8 cellular contexts compared by ENCODE assay signal in genomic region chr1:23553896-23554480, GRCh38. TPM values are rescaled to one million over a fixed set of nuclear protein-coding genes. Genes with fewer than 3 reads are reported as not detected.
DNase-seq lines count a peak whose midpoint lies in the region; ATAC-seq, FAIRE-seq and TF ChIP-seq lines count a peak whose summit lies in the region.

No MANE protein-coding gene starts in this region.

- no peak for TF ChIP-seq EP300 in GM12878 (IDR thresholded peaks at IDR 0.05; ENCODE audit: borderline replicate concordance in 1 of 2, control insufficient read depth in 1 of 2, low read depth in 2 of 2, low read length in 2 of 2)

- peak overlapping the region; percentile 14 for H2AK5ac ChIP-seq in mesenchymal stem cell (ENCODE audit: low read length, severe bottlenecking)

- H2BK12ac ChIP-seq in mesenchymal stem cell (ENCODE audit: low read length in 2 of 2), result peak overlapping the region; percentile 81 to 95

- peaks cover 16% of the 10 kb centered on the region for H3K79me2 ChIP-seq in GM12878 (ENCODE audit: control insufficient read depth, insufficient read depth, low read length)

- peak overlapping the region; percentile 96 for H3K18ac ChIP-seq in mesenchymal stem cell (ENCODE audit: low read depth in 1 of 2, low read length in 2 of 2)

- peak in 1 of 5 donors; percentile 46 for DNase-seq in heart left ventricle
- DNase-seq in Right ventricle myocardium superior, result no peak
- DNase-seq in GM12878 (ENCODE audit: low read depth, low spot score), result no peak
- no peak for DNase-seq in mesenchymal stem cell
- DNase-seq in aorta, result no peak
- DNase-seq in OCI-M1 (lab: John Stamatoyannopoulos, UW), result no peak
- no peak for DNase-seq in RKO (ENCODE audit: low spot score)

- H4K91ac ChIP-seq in mesenchymal stem cell (ENCODE audit: low read length), result peak overlapping the region; percentile 70

- peak overlapping the region; percentile 83 to 97 (median 94) for H3K27ac ChIP-seq in heart left ventricle
- peak overlapping the region; percentile 89 for H3K27ac ChIP-seq in GM12878 (ENCODE audit: control insufficient read depth, insufficient read depth)
- peak overlapping the region; percentile 39 for H3K27ac ChIP-seq in mesenchymal stem cell (ENCODE audit: low read length, poor library complexity, severe bottlenecking)
- H3K27ac ChIP-seq in aorta (ENCODE audit: low read depth in 1 of 2, low read length in 2 of 2), result peak overlapping the region; percentile 72 to 98

- no peaks in the 10 kb centered on the region for H4K20me1 ChIP-seq in GM12878 (ENCODE audit: control insufficient read depth, insufficient read depth)

- H2BK5ac ChIP-seq in mesenchymal stem cell (ENCODE audit: low read depth, low read length, poor library complexity, severe bottlenecking), result peak overlapping the region; percentile 22

- TF ChIP-seq CTCF in heart left ventricle (IDR thresholded peaks at IDR 0.05) (no peak), GM12878 (IDR thresholded peaks at IDR 0.05 in 2 of 3, conservative IDR thresholded peaks at IDR 0.05 in 1 of 3; ENCODE audit: control insufficient read depth in 2 of 3, extremely low read depth in 1 of 3, insufficient read depth in 1 of 3, low read depth in 3 of 3, low read length in 3 of 3) (no peak)

- H3K4me2 ChIP-seq in GM12878 (ENCODE audit: control insufficient read depth, insufficient read depth) (peak overlapping the region; percentile 86), mesenchymal stem cell (ENCODE audit: low read length, poor library complexity, severe bottlenecking) (peak overlapping the region; percentile 83)

- CTCF ChIA-PET in GM12878 (lab: Yijun Ruan, JAX), result interaction anchor here (1.4 to 24.4 kb wide), 7 partner anchors 9 to 79 kb away, joined by 3 to 959 read pairs (median 24); no protein-coding TSS in a partner anchor

- peak overlapping the region; percentile 53 to 88 for H3K4ac ChIP-seq in mesenchymal stem cell (ENCODE audit: low read depth in 1 of 2, low read length in 2 of 2)

- WGBS in heart left ventricle, 4 donors, result 49 to 52% (median 49%) methylated on average over 22 of the region's 22 CpGs
- 30% methylated on average over 22 of the region's 22 CpGs for WGBS in GM12878 (ENCODE audit: insufficient coverage, insufficient replicate concordance, low lambda C conversion rate, missing lambda C conversion rate)
- WGBS in mesenchymal stem cell, result 22% methylated on average over 21 of the region's 22 CpGs
- 62 to 64% methylated on average over 22 of the region's 22 CpGs for WGBS in aorta, 2 donors

- POLR2A ChIA-PET in GM12878 (lab: Charles Lee), result interaction anchor here (0.6 to 9.2 kb wide), 19 partner anchors 10 to 190 kb away, joined by 3 to 206 read pairs (median 5); partner anchors contain the start of gene ELOA

- intact Hi-C loops in heart left ventricle (cut with DNase I) (loop anchor here in 1 of 10 donors (10.0 kb wide), 1 partner anchor 201 kb away; no protein-coding TSS in a partner anchor), Right ventricle myocardium superior (cut with DNase I) (no loop called here), GM12878 (cut with micrococcal nuclease; ENCODE audit: unreplicated experiment) (loop anchor here (2.0 kb wide), 1 partner anchor 77 kb away; no protein-coding TSS in a partner anchor), aorta (cut with DNase I) (no loop called here)

- H4K8ac ChIP-seq in mesenchymal stem cell (ENCODE audit: low read length), result peak overlapping the region; percentile 89

- H3K9ac ChIP-seq in GM12878 (ENCODE audit: control insufficient read depth, insufficient read depth, low read length) (peak overlapping the region; percentile 75), mesenchymal stem cell (ENCODE audit: low read length) (peak overlapping the region; percentile 51)

- TF ChIP-seq POLR2A in heart left ventricle (IDR thresholded peaks at IDR 0.05) (no peak), GM12878 (IDR thresholded peaks at IDR 0.05; ENCODE audit: low read depth, low read length) (no peak), GM18505 (IDR thresholded peaks at IDR 0.05; ENCODE audit: borderline replicate concordance, extremely low read depth, insufficient read depth, insufficient read length) (no peak)

- SMC1A ChIA-PET in GM12878 (lab: Charles Lee; ENCODE audit: uncharacterized antibody, unreplicated experiment), result interaction anchor here (0.9 to 17.8 kb wide), 9 partner anchors 8 to 80 kb away, joined by 3 to 584 read pairs (median 19); no protein-coding TSS in a partner anchor

- no peak for TF ChIP-seq RAD21 in GM12878 (IDR thresholded peaks at IDR 0.05; ENCODE audit: insufficient read depth, low read depth, low read length)

- in situ Hi-C loops in GM12878 (cut with MboI), result no loop called here

- no peaks in the 10 kb centered on the region for H3K9me3 ChIP-seq in heart left ventricle
- H3K9me3 ChIP-seq in GM12878 (replicated peaks; ENCODE audit: control insufficient read depth, insufficient read depth, low read length), result no peaks in the 10 kb centered on the region
- no peaks in the 10 kb centered on the region for H3K9me3 ChIP-seq in mesenchymal stem cell (ENCODE audit: control insufficient read depth, low read length)
- no peaks in the 10 kb centered on the region for H3K9me3 ChIP-seq in aorta (ENCODE audit: control insufficient read depth, low read length)

- RAD21 ChIA-PET in GM12878 (lab: Charles Lee; ENCODE audit: unreplicated experiment), result interaction anchor here (0.6 to 21.6 kb wide), 14 partner anchors 9 to 145 kb away, joined by 3 to 561 read pairs (median 7); partner anchors contain the start of gene RPL11

- peak overlapping the region; percentile 72 for H2AFZ ChIP-seq in GM12878 (ENCODE audit: control insufficient read depth, low read depth, low read length)
- H2AFZ ChIP-seq in mesenchymal stem cell (ENCODE audit: low read depth, low read length), result peak overlapping the region; percentile 36

- H3K27me3 ChIP-seq in heart left ventricle (peaks cover 0 to 9% (median 0%) of the 10 kb centered on the region in 9 donors), GM12878 (replicated peaks in 1 of 2; ENCODE audit: control insufficient read depth in 2 of 2, insufficient read depth in 2 of 2, low read length in 1 of 2) (no peaks in the 10 kb centered on the region), mesenchymal stem cell (ENCODE audit: control insufficient read depth in 1 of 2, insufficient read depth in 1 of 2, low read length in 2 of 2) (peaks cover 0 to 29% of the 10 kb centered on the region in 2 experiments), aorta (ENCODE audit: control insufficient read depth in 1 of 2, insufficient read depth in 2 of 2, low read length in 1 of 2) (no peaks in the 10 kb centered on the region)

- peak overlapping the region; percentile 98 for H2BK120ac ChIP-seq in mesenchymal stem cell (ENCODE audit: low read depth, low read length)

- peak overlapping the region; percentile 87 for H2BK15ac ChIP-seq in mesenchymal stem cell (ENCODE audit: low read depth, poor library complexity, severe bottlenecking)

- no peak for ATAC-seq in heart left ventricle
- no peak for ATAC-seq in Right ventricle myocardium superior (ENCODE audit: poor library complexity)
- ATAC-seq in GM12878, result peak; percentile 9
- no peak for ATAC-seq in aorta (ENCODE audit: low FRiP score)
- ATAC-seq in GM18505 (IDR thresholded peaks at IDR 0.05; ENCODE audit: unreplicated experiment), result no peak

- peaks cover 3% of the 10 kb centered on the region for H3K79me1 ChIP-seq in mesenchymal stem cell (replicated peaks; ENCODE audit: low read length, poor library complexity, severe bottlenecking)

- no peak for FAIRE-seq in GM12878 (lab: Jason Lieb, UNC)

- H3K4me3 ChIP-seq in heart left ventricle (peak overlapping the region in 11 of 12 donors; percentile 33 to 92 (median 80)), GM12878 (peak overlapping the region; percentile 62), mesenchymal stem cell (ENCODE audit: insufficient read depth in 1 of 2, low read depth in 1 of 2, low read length in 2 of 2) (peak overlapping the region; percentile 52 to 60), aorta (ENCODE audit: low read length in 2 of 2) (peak overlapping the region in 1 of 2 donors; percentile 15)

- peak overlapping the region in 1 of 2 experiments; percentile 10 for H3K23ac ChIP-seq in mesenchymal stem cell (ENCODE audit: low read length in 2 of 2)

- peaks cover 0 to 25% (median 14%) of the 10 kb centered on the region in 9 donors for H3K36me3 ChIP-seq in heart left ventricle
- no peaks in the 10 kb centered on the region for H3K36me3 ChIP-seq in GM12878 (ENCODE audit: control insufficient read depth in 2 of 2, insufficient read depth in 2 of 2, low read length in 1 of 2)
- H3K36me3 ChIP-seq in mesenchymal stem cell (ENCODE audit: control insufficient read depth in 1 of 2, insufficient read depth in 2 of 2, low read depth in 1 of 2, low read length in 2 of 2), result no peaks in the 10 kb centered on the region
- H3K36me3 ChIP-seq in aorta (ENCODE audit: control insufficient read depth in 1 of 2, insufficient read depth in 2 of 2, low read length in 1 of 2), result no peaks in the 10 kb centered on the region

- BruUV-seq in GM12878 (replicated peaks; lab: Mats Ljungman, UMichigan), result no TSS peak

- H3K14ac ChIP-seq in mesenchymal stem cell (ENCODE audit: low read length in 2 of 2), result peak overlapping the region in 1 of 2 experiments; percentile 86

- H3K4me1 ChIP-seq in heart left ventricle (peaks cover 0 to 54% (median 34%) of the 10 kb centered on the region in 12 donors), GM12878 (ENCODE audit: control insufficient read depth, insufficient read depth, low read length) (peaks cover 38% of the 10 kb centered on the region), mesenchymal stem cell (ENCODE audit: control insufficient read depth, insufficient read depth, low read depth, low read length) (peaks cover 30% of the 10 kb centered on the region), aorta (ENCODE audit: control insufficient read depth in 1 of 2, insufficient read depth in 2 of 2, low read length in 2 of 2) (no peaks in the 10 kb centered on the region)

RNA-seq across cellular contexts. Expression of gene ID3, which starts 5.3 kb away (rescaled TPM):
- total RNA-seq in heart left ventricle (100 to 1,000 TPM in 3 of 9 donors, 10 to 100 TPM in 6; 57.5 to 185 (median 91.0) TPM), Right ventricle myocardium superior (73.0 TPM), GM12878 (2014; rRNA removed) (403 and 449 TPM in 2 replicates), GM12878 (2014; rRNA removed; fragmentation: Illumina TruSeq; extraction: Trizol) (129 and 136 TPM in 2 replicates), GM12878 (2021) (278 and 285 TPM in 2 replicates), aorta (100 to 1,000 TPM; 368 to 390 TPM)
- polyA plus RNA-seq in heart left ventricle (100 to 1,000 TPM in 1 of 2 donors, 10 to 100 TPM in 1; 55.3 to 153 TPM), GM12878 (2011; rRNA removed) (33.6 and 44.0 TPM in 2 replicates), GM12878 (2014; fragmentation: Illumina TruSeq; extraction: Trizol) (44.0 and 122 TPM in 2 replicates), GM12878 (2014; fragmentation: Nextera tagmentation; extraction: Ambion mirVana) (100 to 1,000 TPM in 1 of 2 experiments, 10 to 100 TPM in 1; 42.7 to 104 TPM), GM12878 (2014; rRNA removed) (389 and 394 TPM in 2 replicates), GM12878 (2016; fragmentation: Nextera tagmentation; extraction: Ambion mirVana) (100 to 1,000 TPM; 459 to 475 TPM), aorta (100 to 1,000 TPM; 349 to 603 TPM)
- total RNA-seq in GM12878 (2013; cell fraction: nucleolus; rRNA removed), result 69.8 and 72.4 TPM in 2 replicates
- 28.8 TPM for polyA plus RNA-seq in GM12878 (2011; ENCODE audit: low read depth)
- 121 and 124 TPM in 2 replicates for polyA plus RNA-seq in GM12878 (2011; cell fraction: cytosol; rRNA removed)
- polyA plus RNA-seq in GM12878 (2011; cell fraction: nucleus; rRNA removed), result 76.0 and 85.6 TPM in 2 replicates
- 61.0 and 127 TPM in 2 replicates for polyA plus RNA-seq in GM12878 (2012)
- 19.2 and 51.3 TPM in 2 replicates for polyA minus RNA-seq in GM12878 (2011; rRNA and poly(A)+ RNA removed)
- polyA minus RNA-seq in GM12878 (2011; cell fraction: cytosol; rRNA and poly(A)+ RNA removed), result 35.9 and 41.3 TPM in 2 replicates
- 76.6 and 97.0 TPM in 2 replicates for polyA minus RNA-seq in GM12878 (2011; cell fraction: nucleus; rRNA and poly(A)+ RNA removed)
- 497 TPM for polyA plus RNA-seq in mesenchymal stem cell (2013, experiment 1 of 2)
- 504 TPM for polyA plus RNA-seq in mesenchymal stem cell (2013, experiment 2 of 2)

RNA-seq across cellular contexts. Expression of gene E2F2, which starts 23.0 kb away (rescaled TPM):
- total RNA-seq in heart left ventricle, result 1 to 10 TPM in 1 of 9 donors, under 1 TPM in 7, not detected in 1; 0.07 to 2.7 (median 0.21) TPM
- polyA plus RNA-seq in heart left ventricle, result under 1 TPM; 0.04 to 0.12 TPM
- total RNA-seq in Right ventricle myocardium superior, result 0.35 TPM
- total RNA-seq in GM12878 (2013; cell fraction: nucleolus; rRNA removed), result 14.2 and 14.7 TPM in 2 replicates
- total RNA-seq in GM12878 (2014; rRNA removed), result 23.7 and 24.6 TPM in 2 replicates
- total RNA-seq in GM12878 (2014; rRNA removed; fragmentation: Illumina TruSeq; extraction: Trizol), result 13.4 and 14.7 TPM in 2 replicates
- total RNA-seq in GM12878 (2021), result 24.0 and 27.2 TPM in 2 replicates
- 3.7 TPM for polyA plus RNA-seq in GM12878 (2011; ENCODE audit: low read depth)
- 2.3 and 3.8 TPM in 2 replicates for polyA plus RNA-seq in GM12878 (2011; rRNA removed)
- polyA plus RNA-seq in GM12878 (2011; cell fraction: cytosol; rRNA removed), result 5.3 and 5.9 TPM in 2 replicates
- polyA plus RNA-seq in GM12878 (2011; cell fraction: nucleus; rRNA removed), result 6.6 and 13.6 TPM in 2 replicates
- polyA plus RNA-seq in GM12878 (2012), result 3.7 and 5.5 TPM in 2 replicates
- polyA plus RNA-seq in GM12878 (2014; fragmentation: Illumina TruSeq; extraction: Trizol), result 9.0 and 14.5 TPM in 2 replicates
- 1 to 10 TPM; 4.3 to 4.6 TPM for polyA plus RNA-seq in GM12878 (2014; fragmentation: Nextera tagmentation; extraction: Ambion mirVana)
- 10.4 and 12.2 TPM in 2 replicates for polyA plus RNA-seq in GM12878 (2014; rRNA removed)
- 10 to 100 TPM; 17.5 to 18.0 TPM for polyA plus RNA-seq in GM12878 (2016; fragmentation: Nextera tagmentation; extraction: Ambion mirVana)
- polyA minus RNA-seq in GM12878 (2011; rRNA and poly(A)+ RNA removed), result 6.4 and 10.4 TPM in 2 replicates
- polyA minus RNA-seq in GM12878 (2011; cell fraction: cytosol; rRNA and poly(A)+ RNA removed), result 4.5 and 6.9 TPM in 2 replicates
- 4.4 and 8.8 TPM in 2 replicates for polyA minus RNA-seq in GM12878 (2011; cell fraction: nucleus; rRNA and poly(A)+ RNA removed)
- polyA plus RNA-seq in mesenchymal stem cell (2013, experiment 1 of 2), result 0.59 TPM
- 0.44 TPM for polyA plus RNA-seq in mesenchymal stem cell (2013, experiment 2 of 2)
- total RNA-seq in aorta, result under 1 TPM; 0.42 to 0.96 TPM
- under 1 TPM in 1 of 2 donors, not detected in 1; 0.50 TPM for polyA plus RNA-seq in aorta

Comparison
In these comparisons a context has a peak if more than half of its experiments do, and no peak if none do; other contexts are left out.
1. H3K27ac ChIP-seq: peak in every context shown above with its lines; median percentile 94 in heart left ventricle; 89 in GM12878; 85 in aorta; 39 in mesenchymal stem cell.